ENCODE assay signal across 19 cellular contexts in genomic region chr2:216645636-216645950, GRCh38. TPM values are rescaled to one million over a fixed set of nuclear protein-coding genes. Genes with fewer than 3 reads are reported as not detected.
"Had no signal": no experiment of that assay in that cellular context is flagged by ENCODE, and none has a peak within 500 bp of the region (broad histone marks: within the 10 kb centered on the region; RNA-seq: fewer than 3 reads in every experiment).

No MANE protein-coding gene starts in this region.

- H3K36me3 ChIP-seq: gastrocnemius medialis, heart left ventricle, transverse colon had no signal

- DNase-seq: activated CD4-positive, alpha-beta memory T cell treated with anti-CD3 and anti-CD28 coated beads, Interleukin-2, amount 10 ng/mL, durations not matched to agents 7 days and 5 days; activated CD4-positive, alpha-beta T cell treated with anti-CD3 and anti-CD28 coated beads for 4 hours; activated effector memory CD4-positive, alpha-beta T cell treated with anti-CD3 and anti-CD28 coated beads, Interleukin-2, amount 50 U/mL, for 16 hours; activated T-cell treated with anti-CD3 and anti-CD28 coated beads, Interleukin-2, amount 50 U/mL, for 4 hours; effector memory CD4-positive, alpha-beta T cell; gastrocnemius medialis; heart left ventricle; left cardiac atrium; mammary epithelial cell; naive B cell; retina; stimulated activated CD4-positive, alpha-beta T cell treated with anti-CD3 and anti-CD28 coated beads, Interleukin-2, amount 100 ng/mL, for 48 hours; transverse colon had no signal

- H3K27ac Mint-ChIP-seq: activated CD4-positive, alpha-beta memory T cell treated with anti-CD3 and anti-CD28 coated beads, Interleukin-2, amount 10 ng/mL, durations not matched to agents 7 days and 5 days; activated naive CD4-positive, alpha-beta T cell treated with anti-CD3 and anti-CD28 coated beads, Interleukin-2, amount 50 U/mL, for 72 hours; dendritic cell treated with granulocyte-macrophage colony-stimulating factor and Interleukin-4, amounts not matched to agents 40 ng/mL and 50 ng/mL, for 4 days; stimulated activated memory B cell treated with anti-CD40 and anti-IgM and Interleukin-4, amounts not matched to agents 10 μg/mL and 1 μg/mL and 100 μg/mL, for 72 hours had no signal

- ATAC-seq: activated naive CD4-positive, alpha-beta T cell treated with anti-CD3 and anti-CD28 coated beads, Interleukin-2, amount 50 U/mL, for 72 hours; activated T-cell treated with anti-CD3 and anti-CD28 coated beads, Interleukin-2, amount 50 U/mL, for 4 hours; stimulated activated memory B cell treated with anti-CD40 and anti-IgM and Interleukin-4, amounts not matched to agents 10 μg/mL and 1 μg/mL and 100 μg/mL, for 72 hours; WTC11 had no signal

- H3K4me1 ChIP-seq: gastrocnemius medialis, parathyroid adenoma had no signal

- H3K27me3 ChIP-seq: gastrocnemius medialis, heart left ventricle, transverse colon had no signal

- H3K9me3 Mint-ChIP-seq: activated CD4-positive, alpha-beta memory T cell treated with anti-CD3 and anti-CD28 coated beads, Interleukin-2, amount 10 ng/mL, durations not matched to agents 7 days and 5 days; activated naive CD4-positive, alpha-beta T cell treated with anti-CD3 and anti-CD28 coated beads, Interleukin-2, amount 50 U/mL, for 72 hours; activated T-cell treated with anti-CD3 and anti-CD28 coated beads, Interleukin-2, amount 50 U/mL, for 4 hours; dendritic cell treated with granulocyte-macrophage colony-stimulating factor and Interleukin-4, amounts not matched to agents 40 ng/mL and 50 ng/mL, for 4 days had no signal

- H3K4me1 Mint-ChIP-seq: activated CD4-positive, alpha-beta memory T cell treated with anti-CD3 and anti-CD28 coated beads, Interleukin-2, amount 10 ng/mL, durations not matched to agents 7 days and 5 days; stimulated activated memory B cell treated with anti-CD40 and anti-IgM and Interleukin-4, amounts not matched to agents 10 μg/mL and 1 μg/mL and 100 μg/mL, for 72 hours had no signal

- H3K36me3 Mint-ChIP-seq: activated naive CD4-positive, alpha-beta T cell treated with anti-CD3 and anti-CD28 coated beads, Interleukin-2, amount 50 U/mL, for 72 hours; naive B cell; stimulated activated memory B cell treated with anti-CD40 and anti-IgM and Interleukin-4, amounts not matched to agents 10 μg/mL and 1 μg/mL and 100 μg/mL, for 72 hours had no signal

- H3K4me3 Mint-ChIP-seq: activated CD4-positive, alpha-beta memory T cell treated with anti-CD3 and anti-CD28 coated beads, Interleukin-2, amount 10 ng/mL, durations not matched to agents 7 days and 5 days; activated T-cell treated with anti-CD3 and anti-CD28 coated beads, Interleukin-2, amount 50 U/mL, for 4 hours; dendritic cell treated with granulocyte-macrophage colony-stimulating factor and Interleukin-4, amounts not matched to agents 40 ng/mL and 50 ng/mL, for 4 days; naive B cell; stimulated activated memory B cell treated with anti-CD40 and anti-IgM and Interleukin-4, amounts not matched to agents 10 μg/mL and 1 μg/mL and 100 μg/mL, for 72 hours; WTC11 had no signal

- H3K27ac ChIP-seq: parathyroid adenoma, transverse colon had no signal

- H3K9me3 ChIP-seq: gastrocnemius medialis, heart left ventricle, transverse colon had no signal

- H3K9ac ChIP-seq: parathyroid adenoma had no signal

- H3K4me3 ChIP-seq: gastrocnemius medialis, heart left ventricle, transverse colon had no signal

- H3K27me3 Mint-ChIP-seq: dendritic cell treated with granulocyte-macrophage colony-stimulating factor and Interleukin-4, amounts not matched to agents 40 ng/mL and 50 ng/mL, for 4 days had no signal

RNA-seq across cellular contexts. Expression of gene IGFBP5, which starts 49.8 kb away (rescaled TPM):
- total RNA-seq: activated CD4-positive, alpha-beta memory T cell treated with anti-CD3 and anti-CD28 coated beads, Interleukin-2, amount 10 ng/mL, durations not matched to agents 7 days and 5 days; T-helper 1 cell treated with Interleukin-12 subunit alpha and Interleukin-12 subunit beta and Interleukin-4 antibody, amounts not matched to agents 30 ng/mL and 1 ng/mL, for 36 hours had no signal
